25 cellular contexts compared by ENCODE assay signal in genomic region chr12:41661141-41661540, GRCh38.
"Had no signal": no experiment of that assay in that cellular context is flagged by ENCODE, and none has a peak within 500 bp of the region (broad histone marks: within the 10 kb centered on the region; RNA-seq: fewer than 3 reads in every experiment).

No MANE protein-coding gene starts in this region.

- H3K4me1 ChIP-seq: gastrocnemius medialis, left ventricle myocardium inferior, suprapubic skin, upper lobe of right lung had no signal

- H3K27ac ChIP-seq: gastrocnemius medialis, hepatocyte, left ventricle myocardium inferior, suprapubic skin, tibial artery, upper lobe of right lung had no signal

- H2AFZ ChIP-seq: hepatocyte had no signal

- H3K36me3 ChIP-seq: gastrocnemius medialis, left ventricle myocardium inferior, suprapubic skin, tibial artery, upper lobe of right lung had no signal

- ATAC-seq: activated naive CD8-positive, alpha-beta T cell treated with anti-CD3 and anti-CD28 coated beads, Interleukin-2, amount 50 U/mL, for 24 hours; activated T-cell treated with anti-CD3 and anti-CD28 coated beads, Interleukin-2, amount 50 U/mL, for 4 hours; activated T-helper 17 cell treated with anti-CD3 and anti-CD28 coated beads, Interleukin-2, amount 50 U/mL, for 72 hours; gastrocnemius medialis; naive thymus-derived CD4-positive, alpha-beta T cell; right cardiac atrium; stimulated activated naive B cell treated with anti-CD40 and anti-IgM and Interleukin-4, amounts not matched to agents 10 μg/mL and 1 μg/mL and 100 μg/mL, for 72 hours; T-helper 17 cell; upper lobe of right lung had no signal

- H3K27me3 ChIP-seq: gastrocnemius medialis, hepatocyte, suprapubic skin, tibial artery, upper lobe of right lung had no signal

- H3K9me3 ChIP-seq: gastrocnemius medialis, suprapubic skin, upper lobe of right lung had no signal

- H3K4me2 ChIP-seq: hepatocyte had no signal

- H3K4me3 ChIP-seq: gastrocnemius medialis, hepatocyte, left ventricle myocardium inferior, lung, suprapubic skin, tibial artery, upper lobe of right lung had no signal

- DNase-seq: activated CD4-positive, alpha-beta memory T cell treated with anti-CD3 and anti-CD28 coated beads, Interleukin-2, amount 10 ng/mL, durations not matched to agents 7 days and 5 days; activated CD4-positive, alpha-beta T cell treated with anti-CD3 and anti-CD28 coated beads for 1 hour; activated CD4-positive, alpha-beta T cell treated with anti-CD3 and anti-CD28 coated beads, Interleukin-2, amount 10 ng/mL, durations not matched to agents 7 days and 5 days; activated CD8-positive, alpha-beta memory T cell treated with anti-CD3 and anti-CD28 coated beads, Interleukin-2, amount 50 U/mL, for 48 hours; activated gamma-delta T cell treated with Interleukin-2 at 50 U/mL for 16 hours; activated naive CD8-positive, alpha-beta T cell treated with anti-CD3 and anti-CD28 coated beads, Interleukin-2, amount 50 U/mL, for 24 hours; activated T-cell treated with anti-CD3 and anti-CD28 coated beads, Interleukin-2, amount 50 U/mL, for 4 hours; amygdala; gastrocnemius medialis; islet precursor cell; left ventricle myocardium inferior; naive thymus-derived CD4-positive, alpha-beta T cell; posterior cingulate gyrus; right cardiac atrium; stimulated activated CD4-positive, alpha-beta T cell treated with anti-CD3 and anti-CD28 coated beads, Interleukin-15, amount 100 ng/mL, for 24 hours; stimulated activated CD4-positive, alpha-beta T cell treated with anti-CD3 and anti-CD28 coated beads, Interleukin-2, amount 100 ng/mL, for 24 hours; stimulated activated naive B cell treated with anti-CD40 and anti-IgM and Interleukin-4, amounts not matched to agents 10 μg/mL and 1 μg/mL and 100 μg/mL, for 72 hours; T-helper 17 cell; T1000; tibial artery; upper lobe of right lung had no signal
